Comparison of ENCODE assay signal across 8 cellular contexts in the genomic region with DNA sequence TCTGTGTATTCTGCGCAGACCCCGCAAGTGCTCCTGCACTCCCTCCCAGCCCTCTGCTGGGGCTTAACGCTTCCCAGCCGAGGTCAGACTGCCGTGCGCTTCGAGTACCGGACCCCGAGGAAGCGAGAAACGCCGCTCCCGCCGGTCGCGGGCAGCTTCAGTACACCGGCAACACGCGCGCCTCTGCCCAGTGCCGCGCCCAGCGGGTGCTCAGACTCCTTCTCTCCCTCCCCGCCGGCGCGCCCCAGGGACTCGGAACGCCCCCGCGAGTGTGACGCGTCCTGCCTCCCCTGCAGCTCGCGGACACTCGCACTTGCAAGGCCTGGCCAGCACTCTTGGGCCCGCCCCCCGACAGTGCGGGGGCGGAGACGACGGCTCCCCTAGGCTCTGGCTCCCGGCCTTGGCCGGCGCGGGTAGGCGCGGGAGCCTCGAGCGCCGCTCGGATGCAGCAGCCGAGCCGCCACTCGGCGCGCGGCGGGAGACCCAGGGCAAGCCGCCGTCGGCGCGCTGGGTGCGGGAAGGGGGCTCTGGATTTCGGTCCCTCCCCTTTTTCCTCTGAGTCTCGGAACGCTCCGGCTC. TPM values are rescaled to one million over a fixed set of nuclear protein-coding genes. Genes with fewer than 3 reads are reported as not detected.
DNase-seq lines count a peak whose midpoint lies in the region; ATAC-seq and TF ChIP-seq lines count a peak whose summit lies in the region.

TSS of gene PTGER2 (plus strand) at position 410 of the 579 bp plus-strand sequence. CDS start 237 bp downstream, outside the sequence.

- no peaks in the 10 kb centered on the region for H3K27me3 ChIP-seq in naive thymus-derived CD4-positive, alpha-beta T cell (ENCODE audit: control insufficient read depth in 2 of 2, insufficient read depth in 2 of 2, low read length in 2 of 2)

- POLR2A ChIA-PET in naive thymus-derived CD4-positive, alpha-beta T cell (lab: Charles Lee) = interaction anchor here (1.1 to 2.5 kb wide), 2 partner anchors 13 to 38 kb away, joined by 3 to 5 read pairs; no protein-coding TSS in a partner anchor

- intact Hi-C loops in naive thymus-derived CD4-positive, alpha-beta T cell (cut with micrococcal nuclease) = loop anchor here (1.0 to 10.0 kb wide), 11 partner anchors 11 to 477 kb away; partner anchors contain the start of genes GNG2 (in 2 of the 2), GPR137C (in 2 of the 2), TXNDC16 (in 2 of the 2) and ERO1A (in 1 of the 2)

- peaks cover 14 to 26% of the 10 kb centered on the region in 2 donors for H3K4me1 ChIP-seq in naive thymus-derived CD4-positive, alpha-beta T cell (ENCODE audit: control insufficient read depth in 2 of 2, insufficient read depth in 2 of 2, low read length in 2 of 2)

- CTCF ChIA-PET in naive thymus-derived CD4-positive, alpha-beta T cell (lab: Charles Lee) = no interaction called here

- H3K4me1 Mint-ChIP-seq in naive thymus-derived CD4-positive, alpha-beta T cell = peaks cover 48 to 81% (median 57%) of the 10 kb centered on the region in 7 donors

- no peaks in the 10 kb centered on the region for H3K9me3 Mint-ChIP-seq in naive thymus-derived CD4-positive, alpha-beta T cell

- H3K36me3 ChIP-seq in naive thymus-derived CD4-positive, alpha-beta T cell (ENCODE audit: control insufficient read depth in 2 of 3, insufficient read depth in 3 of 3, low read length in 3 of 3) = no peaks in the 10 kb centered on the region

- peak; percentile 12 for DNase-seq in GM12864 (ENCODE audit: low read depth)
- peak; percentile 11 for DNase-seq in NCI-H748 treated with DMSO at 0.1 percent for 48 hours (lab: John Stamatoyannopoulos, UW)
- peak; percentile 71 for DNase-seq in activated T-cell treated with anti-CD3 and anti-CD28 coated beads for 4 hours
- DNase-seq in naive thymus-derived CD4-positive, alpha-beta T cell = peak; percentile 12 to 91 (median 34)
- DNase-seq in stimulated activated CD8-positive, alpha-beta memory T cell treated with anti-CD3 and anti-CD28 coated beads, Interleukin-7, amount 100 ng/mL, for 4 hours (ENCODE audit: low read depth in 2 of 2) = peak; percentile 67 to 85
- no peak for DNase-seq in cortex of kidney (lab: John Stamatoyannopoulos, UW)

- peak within 1 kb of the TSS; percentile 51 to 98 (median 92) for H3K27ac Mint-ChIP-seq in naive thymus-derived CD4-positive, alpha-beta T cell

- peak within 1 kb of the TSS; percentile 88 to 100 (median 98) for H3K4me3 Mint-ChIP-seq in naive thymus-derived CD4-positive, alpha-beta T cell

- H3K9me3 ChIP-seq in naive thymus-derived CD4-positive, alpha-beta T cell (ENCODE audit: control insufficient read depth in 2 of 3, low read length in 3 of 3) = no peaks in the 10 kb centered on the region

- peak within 1 kb of the TSS; percentile 35 for H3K4me3 ChIP-seq in GM12864 (ENCODE audit: low read depth, low read length)
- H3K4me3 ChIP-seq in naive thymus-derived CD4-positive, alpha-beta T cell (ENCODE audit: low read length) = peak within 1 kb of the TSS; percentile 80

- no peak for TF ChIP-seq CTCF in GM12864 (IDR thresholded peaks at IDR 0.05; ENCODE audit: low read depth, low read length, missing control alignments)

- peak within 1 kb of the TSS; percentile 62 for H3K27ac ChIP-seq in naive thymus-derived CD4-positive, alpha-beta T cell (ENCODE audit: low read depth, low read length)

- ATAC-seq in HG02610 (IDR thresholded peaks at IDR 0.05; ENCODE audit: unreplicated experiment) (peak; percentile 36), esophagus mucosa (peak; percentile 70)
- peak; percentile 79 for ATAC-seq in naive thymus-derived CD4-positive, alpha-beta T cell

- peaks cover 0 to 88% (median 3%) of the 10 kb centered on the region in 5 donors for H3K36me3 Mint-ChIP-seq in naive thymus-derived CD4-positive, alpha-beta T cell

- peaks cover 0 to 5% (median 0%) of the 10 kb centered on the region in 5 donors for H3K27me3 Mint-ChIP-seq in naive thymus-derived CD4-positive, alpha-beta T cell

RNA-seq across cellular contexts. Expression of gene PTGER2, which starts in this region (rescaled TPM):
- total RNA-seq in esophagus mucosa = 0.40 TPM
- 100 to 1,000 TPM in 1 of 5 experiments, 10 to 100 TPM in 2, 1 to 10 TPM in 2; 1.7 to 162 (median 15.2) TPM for total RNA-seq in naive thymus-derived CD4-positive, alpha-beta T cell
- 10 to 100 TPM; 23.4 to 67.7 TPM for polyA plus RNA-seq in naive thymus-derived CD4-positive, alpha-beta T cell

Comparison
In these comparisons a context has a peak if more than half of its experiments do, and no peak if none do; other contexts are left out.
1. Peak in ATAC-seq in esophagus mucosa; RNA of the gene not detected or under 1 TPM.